ENCODE assay signal across 1 cellular context in genomic region chr2:55088400-55088799, GRCh38.
TF ChIP-seq lines count a peak whose summit lies in the region.

No MANE protein-coding gene starts in this region.

TF ChIP-seq in SK-N-SH, 30 proteins besides CTCF, POLR2A, EP300 and RAD21:
- TF ChIP-seq FOSL2 (IDR thresholded peaks at IDR 0.05; ENCODE audit: borderline replicate concordance, low read depth) (no peak), TCF12 (IDR thresholded peaks at IDR 0.05) (no peak), RFX5 (IDR thresholded peaks at IDR 0.05; ENCODE audit: low read length) (no peak), MAX (IDR thresholded peaks at IDR 0.05; ENCODE audit: low read depth) (no peak), NRF1 (IDR thresholded peaks at IDR 0.05; ENCODE audit: low read depth, low read length) (no peak), RXRA (IDR thresholded peaks at IDR 0.05; ENCODE audit: borderline replicate concordance, low read depth) (no peak), FOXM1 (IDR thresholded peaks at IDR 0.05; ENCODE audit: low read depth) (no peak), USF2 (IDR thresholded peaks at IDR 0.05; ENCODE audit: borderline replicate concordance, low read depth, low read length) (no peak), MXI1 (IDR thresholded peaks at IDR 0.05; ENCODE audit: low read depth, low read length) (no peak), JUND (IDR thresholded peaks at IDR 0.05) (no peak), FOXJ3 (CRISPR knock-in tag; IDR thresholded peaks at IDR 0.05) (no peak), NFIC (IDR thresholded peaks at IDR 0.05; ENCODE audit: borderline replicate concordance) (no peak), GABPA (IDR thresholded peaks at IDR 0.05; ENCODE audit: low read depth) (no peak), ZBTB33 (IDR thresholded peaks at IDR 0.05; ENCODE audit: borderline replicate concordance, low read depth) (no peak)
